ENCODE assay signal across 20 cellular contexts in the genomic region with DNA sequence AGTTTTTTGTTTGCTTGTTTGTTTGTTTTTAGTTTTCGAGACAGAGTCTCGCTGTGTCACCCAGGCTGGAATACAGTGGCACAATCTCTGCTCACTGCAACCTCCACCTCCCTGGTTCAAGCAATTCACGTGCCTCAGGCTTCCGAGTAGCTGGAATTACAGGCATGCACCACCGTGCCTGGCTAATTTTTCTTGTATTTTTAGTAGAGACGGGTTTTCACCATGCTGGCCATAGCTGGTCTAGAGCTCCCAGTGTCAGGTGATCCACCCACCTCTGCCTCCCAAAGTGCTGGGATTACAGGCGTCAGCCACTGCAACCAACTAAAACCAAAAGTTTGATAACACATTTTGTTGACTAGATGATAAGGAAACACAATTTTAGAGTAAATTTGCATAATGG.
DNase-seq lines count a peak whose midpoint lies in the region; ATAC-seq and TF ChIP-seq lines count a peak whose summit lies in the region.
"Had no signal": no experiment of that assay in that cellular context is flagged by ENCODE, and none has a peak within 500 bp of the region (broad histone marks: within the 10 kb centered on the region; RNA-seq: fewer than 3 reads in every experiment).

No MANE protein-coding gene starts in this region.

- H3K4me2 ChIP-seq in mesendoderm (ENCODE audit: low read length), result no peak overlapping the region
- H3K4me2 ChIP-seq: A549; BLaER1 treated with 17β-estradiol and CSF1 and Interleukin-3, amounts not matched to agents 10 nM and 100 nM had no signal

- TF ChIP-seq CTCF in left ventricle myocardium inferior (IDR thresholded peaks at IDR 0.05; ENCODE audit: borderline replicate concordance) (no peak), WTC11 (IDR thresholded peaks at IDR 0.05) (no peak), natural killer cell (IDR thresholded peaks at IDR 0.05) (no peak)

- H2BK15ac ChIP-seq in mesendoderm (replicated peaks; ENCODE audit: low read depth), result no peak overlapping the region

- H3K4me1 ChIP-seq in left ventricle myocardium inferior (peaks cover 25% of the 10 kb centered on the region), mesendoderm (ENCODE audit: control insufficient read depth, low read depth, low read length) (no peaks in the 10 kb centered on the region)
- H3K4me1 ChIP-seq: A549; BLaER1 treated with 17β-estradiol and CSF1 and Interleukin-3, amounts not matched to agents 10 nM and 100 nM; Caco-2 had no signal

- no CpG with 5 or more reads among the region's 7 CpGs for WGBS in mesendoderm (ENCODE audit: extremely low coverage, insufficient coverage, low lambda C conversion rate)

- H3K27me3 Mint-ChIP-seq in WTC11 (ENCODE audit: low read depth), result no peaks in the 10 kb centered on the region
- H3K27me3 Mint-ChIP-seq in natural killer cell (ENCODE audit: low read depth in 2 of 2), result no peaks in the 10 kb centered on the region
- H3K27me3 Mint-ChIP-seq: B cell; CD4-positive, alpha-beta T cell had no signal

- no peak overlapping the region for H2BK120ac ChIP-seq in mesendoderm (ENCODE audit: low read depth, low read length)

- H2AK5ac ChIP-seq in mesendoderm (ENCODE audit: low read length), result no peak overlapping the region

- H3K9me3 ChIP-seq in left ventricle myocardium inferior (replicated peaks), result no peaks in the 10 kb centered on the region
- H3K9me3 ChIP-seq: A549; BLaER1 treated with 17β-estradiol and CSF1 and Interleukin-3, amounts not matched to agents 10 nM and 100 nM; Caco-2 had no signal

- no peak overlapping the region for H3K27ac Mint-ChIP-seq in WTC11
- no peak overlapping the region for H3K27ac Mint-ChIP-seq in natural killer cell
- H3K27ac Mint-ChIP-seq: B cell; CD4-positive, alpha-beta T cell; CD8-positive, alpha-beta T cell had no signal

- H3K36me3 Mint-ChIP-seq in WTC11 (no peaks in the 10 kb centered on the region), natural killer cell (no peaks in the 10 kb centered on the region)
- H3K36me3 Mint-ChIP-seq: CD8-positive, alpha-beta T cell had no signal

- H2BK5ac ChIP-seq in mesendoderm (ENCODE audit: low read length), result no peak overlapping the region

- H3K4me3 ChIP-seq in left ventricle myocardium inferior (no peak overlapping the region), mesendoderm (ENCODE audit: low read length) (no peak overlapping the region)
- H3K4me3 ChIP-seq: A549; BLaER1 treated with 17β-estradiol and CSF1 and Interleukin-3, amounts not matched to agents 10 nM and 100 nM; GM12878 had no signal

- H3K23ac ChIP-seq in mesendoderm (ENCODE audit: low read length), result no peak overlapping the region

- H3K4me3 Mint-ChIP-seq in WTC11 (no peak overlapping the region), natural killer cell (no peak overlapping the region)
- H3K4me3 Mint-ChIP-seq: B cell; CD4-positive, alpha-beta T cell; CD8-positive, alpha-beta T cell had no signal

- H3K56ac ChIP-seq in mesendoderm (ENCODE audit: low read length), result peak overlapping the region; percentile 70

- H3K4ac ChIP-seq in mesendoderm (ENCODE audit: low read depth, low read length), result no peak overlapping the region

- H3K79me1 ChIP-seq in mesendoderm (ENCODE audit: low read length), result no peaks in the 10 kb centered on the region

- ATAC-seq in left ventricle myocardium superior, result peak; percentile 46
- ATAC-seq in WTC11, result no peak; the same call in 1 of the 2 replicates
- no peak for ATAC-seq in natural killer cell
- ATAC-seq: A549; CD8-positive, alpha-beta T cell; GM12878 had no signal

- H3K79me2 ChIP-seq in mesendoderm (ENCODE audit: control insufficient read depth, insufficient read depth, low read length), result no peaks in the 10 kb centered on the region

- POLR2A ChIA-PET in WTC11 (lab: Charles Lee), result interaction anchor here (0.6 kb wide), 1 partner anchor 19 kb away, joined by 3 read pairs; no protein-coding TSS in a partner anchor

- intact Hi-C loops in left ventricle myocardium superior (cut with micrococcal nuclease), result no loop called here
- intact Hi-C loops in left ventricle myocardium inferior (cut with micrococcal nuclease), result no loop called here
- intact Hi-C loops in natural killer cell (cut with micrococcal nuclease), result no loop called here

- H3K27me3 ChIP-seq in left ventricle myocardium inferior (ENCODE audit: low read depth) (no peaks in the 10 kb centered on the region), mesendoderm (ENCODE audit: insufficient read depth, low read length, poor library complexity) (no peaks in the 10 kb centered on the region)
- H3K27me3 ChIP-seq: BLaER1 treated with 17β-estradiol and CSF1 and Interleukin-3, amounts not matched to agents 10 nM and 100 nM had no signal

- H3K27ac ChIP-seq in left ventricle myocardium inferior (replicated peaks) (no peak overlapping the region), mesendoderm (ENCODE audit: low read depth, low read length) (no peak overlapping the region)
- H3K27ac ChIP-seq: A549; BLaER1 treated with 17β-estradiol and CSF1 and Interleukin-3, amounts not matched to agents 10 nM and 100 nM; C4-2B had no signal

- H3K36me3 ChIP-seq in left ventricle myocardium inferior (no peaks in the 10 kb centered on the region), mesendoderm (ENCODE audit: control insufficient read depth, insufficient read depth, low read length) (no peaks in the 10 kb centered on the region)
- H3K36me3 ChIP-seq: BLaER1 treated with 17β-estradiol and CSF1 and Interleukin-3, amounts not matched to agents 10 nM and 100 nM had no signal

- no peaks in the 10 kb centered on the region for H3K9me3 Mint-ChIP-seq in WTC11
- peaks cover 3 to 4% of the 10 kb centered on the region in 2 donors for H3K9me3 Mint-ChIP-seq in natural killer cell
- H3K9me3 Mint-ChIP-seq: CD4-positive, alpha-beta T cell; CD8-positive, alpha-beta T cell had no signal

- no peak overlapping the region for H4K8ac ChIP-seq in mesendoderm (ENCODE audit: low read depth, low read length)

- no peak overlapping the region for H3K18ac ChIP-seq in mesendoderm (ENCODE audit: low read length)

- CTCF ChIA-PET in WTC11 (lab: Charles Lee), result no interaction called here

- no peak overlapping the region for H4K5ac ChIP-seq in mesendoderm (ENCODE audit: low read length)

- DNase-seq in left ventricle myocardium superior (no peak), left ventricle myocardium inferior (no peak), WTC11 (ENCODE audit: low spot score) (peak; percentile 12), mesendoderm (peak; percentile 23), NCI-H1436 (lab: John Stamatoyannopoulos, UW) (no peak), A172 (ENCODE audit: low spot score) (no peak), natural killer cell (no peak)
- DNase-seq: 8988T; AML-193; Caco-2; Calu3; CD4-positive, alpha-beta T cell; CD8-positive, alpha-beta T cell; DMS79 treated with DMSO at 0.1 percent for 48 hours; GDM1 had no signal

- H3K4me1 Mint-ChIP-seq in WTC11 (peaks cover 3% of the 10 kb centered on the region; the same call in 1 of the 2 replicates), natural killer cell (no peaks in the 10 kb centered on the region)
- H3K4me1 Mint-ChIP-seq: B cell had no signal

- H3K9ac ChIP-seq in mesendoderm (ENCODE audit: low read length), result no peak overlapping the region
- H3K9ac ChIP-seq: BLaER1 treated with 17β-estradiol and CSF1 and Interleukin-3, amounts not matched to agents 10 nM and 100 nM had no signal

TF ChIP-seq in WTC11, 78 proteins besides CTCF, POLR2A, EP300 and RAD21:
- TF ChIP-seq IRF2 (CRISPR knock-in tag; IDR thresholded peaks at IDR 0.05; ENCODE audit: borderline replicate concordance, low read depth) (no peak), SOX15 (CRISPR knock-in tag; IDR thresholded peaks at IDR 0.05) (no peak), ZNF423 (CRISPR knock-in tag; IDR thresholded peaks at IDR 0.05) (no peak)

Comparison
In these comparisons a context has a peak if more than half of its experiments do, and no peak if none do; other contexts are left out.
1. DNase-seq: peak in WTC11 (single experiment) and mesendoderm (single experiment); none in left ventricle myocardium superior (single experiment), left ventricle myocardium inferior (single experiment), NCI-H1436 (single experiment), A172 (single experiment) and natural killer cell (single experiment).